23 cellular contexts compared by ENCODE assay signal in the genomic region with DNA sequence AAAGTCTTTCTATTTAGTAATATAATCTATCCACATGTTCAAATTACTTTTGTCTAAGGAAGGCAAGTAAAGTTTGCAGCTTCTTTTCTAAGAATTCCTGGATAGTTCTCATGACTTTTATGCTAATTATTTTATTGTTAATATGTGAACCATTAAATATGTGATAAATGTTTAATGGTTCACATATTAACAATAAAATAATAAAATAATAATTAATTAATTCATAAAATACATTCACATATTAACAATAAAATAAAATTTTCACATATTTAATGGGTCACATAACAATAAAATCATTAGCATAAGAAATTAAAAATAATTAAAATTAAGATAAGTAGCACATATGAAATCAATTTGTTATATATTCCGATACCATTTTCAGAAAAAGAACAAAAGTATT.
"Had no signal": no experiment of that assay in that cellular context is flagged by ENCODE, and none has a peak within 500 bp of the region (broad histone marks: within the 10 kb centered on the region; RNA-seq: fewer than 3 reads in every experiment).

No MANE protein-coding gene starts in this region.

- DNase-seq: IMR-90, Karpas-422, KG1, MG63, NCI-H1092, NCI-H1105 treated with DMSO at 0.1 percent for 48 hours, NCI-H1417 treated with DMSO at 0.1 percent for 48 hours, NCI-H146, NCI-H1694 treated with DMSO at 0.1 percent for 48 hours, NCI-H1930, NCI-H2081, NCI-H2107, NCI-H2227 treated with DMSO at 0.1 percent for 48 hours, NCI-H446, NCI-H510A, NCI-H524 treated with DMSO at 0.1 percent for 48 hours, NCI-H774, SHP77 treated with DMSO at 0.1 percent for 48 hours had no signal

- ATAC-seq: HepG2, Panc1, Right ventricle myocardium inferior had no signal

- FAIRE-seq: HepG2 had no signal

- H3K4me3 ChIP-seq: MG63, SJSA1, SK-N-MC had no signal

- H3K36me3 ChIP-seq: MG63, SJSA1 had no signal

- H3K27ac ChIP-seq: SJSA1, SK-N-MC had no signal

- H3K9me3 ChIP-seq: MG63, SJSA1 had no signal

- H3K4me1 ChIP-seq: SJSA1 had no signal
